ENCODE assay signal across 1 cellular context in the genomic region with DNA sequence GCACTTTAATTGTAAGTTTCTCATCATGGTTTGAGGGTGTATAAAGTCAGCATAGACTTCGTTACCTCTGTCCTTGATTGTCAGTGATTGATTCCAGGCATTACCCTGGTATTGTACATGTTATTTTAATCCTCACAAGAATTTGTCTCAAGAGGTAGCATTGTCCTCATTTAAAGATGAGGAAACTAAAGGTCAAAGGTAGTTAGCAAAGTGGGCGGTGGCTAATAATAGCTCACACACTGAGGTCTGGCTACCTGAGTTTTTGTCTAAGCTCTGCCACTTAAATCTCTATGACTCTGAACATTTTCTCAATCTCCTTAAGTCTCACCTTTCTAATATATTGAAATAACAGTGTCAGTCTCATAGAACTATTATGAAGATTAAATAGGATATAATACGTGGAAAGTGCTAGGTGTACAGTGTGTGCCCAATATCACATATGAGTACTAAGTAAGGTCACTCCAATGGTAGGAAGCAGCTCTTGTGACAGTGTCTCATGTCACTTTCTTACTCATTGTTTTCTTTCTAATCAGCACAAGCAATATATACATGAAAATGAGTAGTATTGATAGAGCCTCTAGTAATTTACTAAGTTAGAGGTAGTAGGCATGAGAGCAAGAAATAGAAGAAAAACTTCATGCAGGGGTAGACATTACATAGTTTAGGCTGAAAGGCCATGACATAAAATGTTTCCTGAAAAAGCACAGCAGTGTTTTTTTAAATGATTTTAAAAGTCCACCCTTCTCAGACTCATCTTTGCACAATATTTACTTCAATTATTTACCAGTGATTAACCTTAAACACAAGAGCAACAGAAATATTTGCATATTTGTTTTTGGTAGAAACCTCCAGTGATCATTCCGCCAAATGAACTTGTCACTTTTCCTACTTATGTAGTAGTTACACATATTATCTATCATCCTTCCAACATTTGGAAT.
TF ChIP-seq lines count a peak whose summit lies in the region.

No MANE protein-coding gene starts in this region.

TF ChIP-seq in HepG2, 621 proteins besides CTCF, POLR2A, EP300 and RAD21:
- TF ChIP-seq CENPT (CRISPR knock-in tag; IDR thresholded peaks at IDR 0.05; ENCODE audit: low read depth) (no peak), CREB1 (IDR thresholded peaks at IDR 0.05) (no peak), CREB1 (CRISPR knock-in tag; IDR thresholded peaks at IDR 0.05) (0 out of 2 replicates have a peak, but pooled peaks have one; percentile 23), BCL6 (CRISPR knock-in tag; IDR thresholded peaks at IDR 0.05) (0 out of 2 replicates have a peak, but pooled peaks have one; percentile 8), ZNF7 (CRISPR knock-in tag; IDR thresholded peaks at IDR 0.05) (no peak), ZNF607 (CRISPR knock-in tag; IDR thresholded peaks at IDR 0.05; ENCODE audit: borderline replicate concordance) (no peak), ZNF138 (CRISPR knock-in tag; IDR thresholded peaks at IDR 0.05; ENCODE audit: low read depth) (no peak), TP53 (CRISPR knock-in tag; conservative IDR thresholded peaks at IDR 0.05) (no peak), NFE2 (CRISPR knock-in tag; IDR thresholded peaks at IDR 0.05) (no peak), SRSF9 (IDR thresholded peaks at IDR 0.05; ENCODE audit: borderline replicate concordance, insufficient read depth, low read depth, low read length, poor library complexity, severe bottlenecking) (no peak), SNAPC2 (CRISPR knock-in tag; IDR thresholded peaks at IDR 0.05) (no peak), CHD2 (IDR thresholded peaks at IDR 0.05; ENCODE audit: low read depth, low read length) (no peak), ZNF414 (CRISPR knock-in tag; IDR thresholded peaks at IDR 0.05) (no peak), PITX1 (CRISPR knock-in tag; IDR thresholded peaks at IDR 0.05) (no peak), RFX5 (IDR thresholded peaks at IDR 0.05; ENCODE audit: low read depth, low read length) (no peak), ZFP41 (CRISPR knock-in tag; IDR thresholded peaks at IDR 0.05; ENCODE audit: borderline replicate concordance) (no peak)
